Comparison of ENCODE assay signal across 8 cellular contexts in genomic region chr1:112509005-112509659, GRCh38. TPM values are rescaled to one million over a fixed set of nuclear protein-coding genes. Genes with fewer than 3 reads are reported as not detected.
DNase-seq lines count a peak whose midpoint lies in the region; ATAC-seq and TF ChIP-seq lines count a peak whose summit lies in the region.

No MANE protein-coding gene starts in this region.

- H3K4me1 ChIP-seq in OCI-LY3 (ENCODE audit: low read length) (no peaks in the 10 kb centered on the region), transverse colon (peaks cover 10 to 19% (median 17%) of the 10 kb centered on the region in 4 donors)

- no peak overlapping the region for H2AFZ ChIP-seq in OCI-LY3 (ENCODE audit: low read depth, low read length)

- peak; percentile 44 for ATAC-seq in central memory CD8-positive, alpha-beta T cell (replicated peaks; ENCODE audit: extremely low read depth, poor library complexity, severe bottlenecking)

- H3K9ac ChIP-seq in OCI-LY3 (ENCODE audit: low read length), result no peak overlapping the region

- peaks cover 2% of the 10 kb centered on the region for H3K36me3 Mint-ChIP-seq in central memory CD8-positive, alpha-beta T cell (ENCODE audit: insufficient read depth)

- 32% methylated on average over 33 of the region's 66 CpGs; no CpG with 5 or more reads in 1 of the 2 donors for WGBS in transverse colon (ENCODE audit: low coverage in 1 of 2), 2 donors

- H3K27ac ChIP-seq in OCI-LY3 (ENCODE audit: low read length) (no peak overlapping the region), transverse colon (peak overlapping the region; percentile 54 to 64 (median 57))

- no peaks in the 10 kb centered on the region for H3K36me3 ChIP-seq in OCI-LY3 (replicated peaks; ENCODE audit: low read depth, low read length)
- H3K36me3 ChIP-seq in transverse colon, result no peaks in the 10 kb centered on the region

- H4K20me1 ChIP-seq in OCI-LY3 (ENCODE audit: insufficient read depth, low read length), result no peaks in the 10 kb centered on the region

- H3K4me3 ChIP-seq in OCI-LY3 (ENCODE audit: low read length), result peak overlapping the region; percentile 86
- peak overlapping the region; percentile 27 to 64 (median 48) for H3K4me3 ChIP-seq in transverse colon

- no peaks in the 10 kb centered on the region for H3K9me3 Mint-ChIP-seq in central memory CD8-positive, alpha-beta T cell

- no peak overlapping the region for H3K27ac Mint-ChIP-seq in central memory CD8-positive, alpha-beta T cell (ENCODE audit: low read depth)

- TF ChIP-seq CTCF in GM13976 (IDR thresholded peaks at IDR 0.05; ENCODE audit: borderline replicate concordance, control extremely low read depth, extremely low read depth, insufficient read depth, missing control alignments) (no peak), OCI-LY3 (IDR thresholded peaks at IDR 0.05; ENCODE audit: low read depth, low read length) (no peak), transverse colon (IDR thresholded peaks at IDR 0.05) (no peak)

- TF ChIP-seq EP300 in transverse colon (IDR thresholded peaks at IDR 0.05; ENCODE audit: low read depth), result no peak

- peaks cover 21% of the 10 kb centered on the region for H3K27me3 Mint-ChIP-seq in central memory CD8-positive, alpha-beta T cell

- H3K27me3 ChIP-seq in OCI-LY3 (ENCODE audit: low read depth, low read length) (no peaks in the 10 kb centered on the region), transverse colon (peaks cover 36% of the 10 kb centered on the region)

- H3K9me3 ChIP-seq in OCI-LY3 (ENCODE audit: insufficient read depth, low read length), result no peaks in the 10 kb centered on the region
- no peaks in the 10 kb centered on the region for H3K9me3 ChIP-seq in transverse colon

- peaks cover 7% of the 10 kb centered on the region for H3K4me1 Mint-ChIP-seq in central memory CD8-positive, alpha-beta T cell

- peak overlapping the region; percentile 93 for H3K4me2 ChIP-seq in OCI-LY3 (ENCODE audit: low read length)

- peak; percentile 55 for DNase-seq in GM13976 (ENCODE audit: low spot score)
- DNase-seq in central memory CD8-positive, alpha-beta T cell (ENCODE audit: low spot score in 2 of 2), result peak in 1 of 2 donors; percentile 22
- peak; percentile 18 to 29 for DNase-seq in lung microvascular endothelial cell (ENCODE audit: low read depth in 2 of 2)
- DNase-seq in transverse colon, result peak; percentile 36
- no peak for DNase-seq in mucosa of gallbladder (ENCODE audit: low spot score)
- no peak for DNase-seq in dedifferentiated amniotic fluid mesenchymal stem cell (ENCODE audit: extremely low spot score)
- no peak for DNase-seq in DMS114 treated with DMSO at 0.1 percent for 48 hours (lab: John Stamatoyannopoulos, UW; ENCODE audit: unreplicated experiment)

- H3K4me3 Mint-ChIP-seq in central memory CD8-positive, alpha-beta T cell, result peak overlapping the region; percentile 84

- TF ChIP-seq POLR2A in transverse colon (IDR thresholded peaks at IDR 0.05), result no peak

- intact Hi-C loops in transverse colon (cut with DNase I; ENCODE audit: low total_unique reads), result no loop called here

- H3K79me2 ChIP-seq in OCI-LY3 (ENCODE audit: low read length), result no peaks in the 10 kb centered on the region

- in situ Hi-C loops in GM13976 (cut with MboI; ENCODE audit: low sequenced_read_pairs, unreplicated experiment) (loop anchor here (10.0 kb wide), 1 partner anchor 196 kb away; the partner anchor contains the start of gene RHOC), transverse colon (cut with MboI; ENCODE audit: low pct_ligation_motif_present in 1 of 4, low pct_unique_long_range_greater_than_20kb in 1 of 4, low sequenced_read_pairs in 3 of 4) (loop anchor here in 2 of 4 donors (10.0 to 25.0 kb wide), 2 partner anchors 103 to 106 kb away; partner anchors contain the start of genes CAPZA1 (in 2 of the 2) and ST7L (in 2 of the 2))

RNA-seq across cellular contexts. Expression of gene WNT2B, which starts 0.4 kb away (rescaled TPM):
- total RNA-seq in lung microvascular endothelial cell, result 0.44 and 0.79 TPM in 2 replicates
- 10 to 100 TPM in 2 of 4 donors, 1 to 10 TPM in 2; 7.9 to 17.3 (median 10.0) TPM for total RNA-seq in transverse colon
- total RNA-seq in mucosa of gallbladder, result 8.1 TPM

Comparison
In these comparisons a context has a peak if more than half of its experiments do, and no peak if none do; other contexts are left out.
1. DNase-seq: peak in GM13976 (single experiment), lung microvascular endothelial cell (2 of 2) and transverse colon (single experiment); none in mucosa of gallbladder (single experiment), dedifferentiated amniotic fluid mesenchymal stem cell (single experiment) and DMS114 treated with DMSO at 0.1 percent for 48 hours (single experiment).